2 cellular contexts compared by ENCODE assay signal in genomic region chr9:124778575-124779367, GRCh38.
TF ChIP-seq lines count a peak whose summit lies in the region.

No MANE protein-coding gene starts in this region.

TF ChIP-seq in A549, 52 proteins besides CTCF, POLR2A, EP300 and RAD21:
- TF ChIP-seq EHMT2 (IDR thresholded peaks at IDR 0.05; ENCODE audit: low read depth): no peak
- TF ChIP-seq, protein P1, sequence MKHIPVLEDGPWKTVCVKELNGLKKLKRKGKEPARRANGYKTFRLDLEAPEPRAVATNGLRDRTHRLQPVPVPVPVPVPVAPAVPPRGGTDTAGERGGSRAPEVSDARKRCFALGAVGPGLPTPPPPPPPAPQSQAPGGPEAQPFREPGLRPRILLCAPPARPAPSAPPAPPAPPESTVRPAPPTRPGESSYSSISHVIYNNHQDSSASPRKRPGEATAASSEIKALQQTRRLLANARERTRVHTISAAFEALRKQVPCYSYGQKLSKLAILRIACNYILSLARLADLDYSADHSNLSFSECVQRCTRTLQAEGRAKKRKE (CRISPR knock-in tag; IDR thresholded peaks at IDR 0.05; ENCODE audit: low read depth): no peak
- no peak for TF ChIP-seq ZNF302 (CRISPR knock-in tag; IDR thresholded peaks at IDR 0.05)
- TF ChIP-seq HMGXB4 (CRISPR knock-in tag; IDR thresholded peaks at IDR 0.05; ENCODE audit: borderline replicate concordance): no peak
- peak; percentile 87 for TF ChIP-seq KDM1A (IDR thresholded peaks at IDR 0.05; ENCODE audit: low read depth)
- TF ChIP-seq ZFP36 (IDR thresholded peaks at IDR 0.05; ENCODE audit: borderline replicate concordance, partially characterized antibody): peak; percentile 95
- peak; percentile 65; the same call in 1 of the 2 replicates for TF ChIP-seq HDAC2 (IDR thresholded peaks at IDR 0.05)
- TF ChIP-seq KDM5A (IDR thresholded peaks at IDR 0.05): no peak
- no peak for TF ChIP-seq RFX5 (IDR thresholded peaks at IDR 0.05)
- TF ChIP-seq JUN (IDR thresholded peaks at IDR 0.05): peak in 1 of 2 experiments; percentile 24; a peak in 1 of 5 replicates
- no peak for TF ChIP-seq MYC (IDR thresholded peaks at IDR 0.05; ENCODE audit: borderline replicate concordance, low read length)
- no peak for TF ChIP-seq GATA3 (IDR thresholded peaks at IDR 0.05; ENCODE audit: borderline replicate concordance)
- TF ChIP-seq MAFK (IDR thresholded peaks at IDR 0.05; ENCODE audit: partially characterized antibody): no peak

TF ChIP-seq in H1, 55 proteins besides CTCF, POLR2A, EP300 and RAD21:
- TF ChIP-seq KDM1A (IDR thresholded peaks at IDR 0.05; ENCODE audit: borderline replicate concordance, low read length) (peak; percentile 70; the same call in 1 of the 2 replicates), NANOG (IDR thresholded peaks at IDR 0.05; ENCODE audit: insufficient read depth, low read depth, low read length, poor library complexity, severe bottlenecking) (no peak), HDAC2 (IDR thresholded peaks at IDR 0.05; ENCODE audit: borderline replicate concordance in 1 of 2, low read depth in 2 of 2, low read length in 2 of 2) (peak in 1 of 2 experiments; percentile 36; a peak in 1 of 4 replicates)
TF ChIP-seq in H1: peak in this region for 2.
